8 cellular contexts compared by ENCODE assay signal in genomic region chr11:11272254-11272653, GRCh38.
"Had no signal": no experiment of that assay in that cellular context is flagged by ENCODE, and none has a peak within 500 bp of the region (broad histone marks: within the 10 kb centered on the region; RNA-seq: fewer than 3 reads in every experiment).

No MANE protein-coding gene starts in this region.

- H3K27ac ChIP-seq: GM23248 had no signal

- H2AFZ ChIP-seq: GM23248 had no signal

- DNase-seq: GM23248, GOT3, H9, HCEC 1CT, KBM-7 had no signal

- H3K9ac ChIP-seq: GM23248 had no signal

- H3K36me3 Mint-ChIP-seq: IgD-negative memory B cell had no signal

- H3K4me1 Mint-ChIP-seq: H9 had no signal

- H3K27ac Mint-ChIP-seq: H9, IgD-negative memory B cell had no signal

- H3K27me3 Mint-ChIP-seq: IgD-negative memory B cell had no signal

- H3K4me3 Mint-ChIP-seq: H9, IgD-negative memory B cell had no signal

- FAIRE-seq: H54, HTR-8/SVneo had no signal

- H3K4me3 ChIP-seq: GM23248 had no signal
